Comparison of ENCODE assay signal across 17 cellular contexts in the genomic region with DNA sequence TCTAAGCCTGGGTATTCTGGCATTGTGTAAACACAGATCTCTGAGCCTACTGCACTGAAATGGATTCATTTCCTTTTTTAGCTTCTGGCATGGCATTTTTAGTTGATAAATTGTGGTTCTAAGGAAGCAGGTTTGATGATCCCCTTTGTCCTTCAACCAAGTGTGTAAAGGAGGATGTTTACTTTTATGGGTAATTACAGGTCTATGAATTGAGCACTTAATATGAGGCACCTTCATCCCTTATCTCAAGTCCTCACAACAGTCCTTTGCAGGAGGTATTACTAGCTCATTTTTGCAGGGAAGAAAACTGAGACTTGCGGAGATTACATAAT. TPM values are rescaled to one million over a fixed set of nuclear protein-coding genes. Genes with fewer than 3 reads are reported as not detected.
A peak's percentile ranks its signal among the peaks of the same experiment; 100 is the strongest.
DNase-seq lines count a peak whose midpoint lies in the region; ATAC-seq and TF ChIP-seq lines count a peak whose summit lies in the region.
"Had no signal": no experiment of that assay in that cellular context is flagged by ENCODE, and none has a peak within 500 bp of the region (broad histone marks: within the 10 kb centered on the region; RNA-seq: fewer than 3 reads in every experiment).

No MANE protein-coding gene starts in this region.

- H3K4me1 Mint-ChIP-seq in dendritic cell treated with granulocyte-macrophage colony-stimulating factor and Interleukin-4, amounts not matched to agents 40 ng/mL and 50 ng/mL, for 4 days (ENCODE audit: low read depth), result peaks cover 18% of the 10 kb centered on the region
- H3K4me1 Mint-ChIP-seq: activated naive CD8-positive, alpha-beta T cell treated with anti-CD3 and anti-CD28 coated beads, Interleukin-2, amount 10 ng/mL, durations not matched to agents 7 days and 5 days; stimulated activated naive CD8-positive, alpha-beta T cell treated with anti-CD3 and anti-CD28 coated beads, Interleukin-15, amount 100 ng/mL, for 72 hours had no signal

- ATAC-seq in esophagus mucosa, result no peak
- no peak for ATAC-seq in GM19023 (IDR thresholded peaks at IDR 0.05; ENCODE audit: unreplicated experiment)
- ATAC-seq: stimulated activated naive CD8-positive, alpha-beta T cell treated with anti-CD3 and anti-CD28 coated beads, Interleukin-15, amount 100 ng/mL, for 72 hours had no signal

- intact Hi-C loops in dendritic cell treated with granulocyte-macrophage colony-stimulating factor and Interleukin-4, amounts not matched to agents 40 ng/mL and 50 ng/mL, for 4 days (cut with micrococcal nuclease), result no loop called here

- H3K27ac ChIP-seq in DOHH2 (ENCODE audit: low read depth, low read length) (no peak overlapping the region), osteoblast (ENCODE audit: low read depth, low read length) (peak overlapping the region; percentile 97)
- H3K27ac ChIP-seq: HL-60, KMS-11 had no signal

- no peaks in the 10 kb centered on the region for H3K9me2 ChIP-seq in DOHH2 (replicated peaks; ENCODE audit: control insufficient read depth, low read length)

- H2AFZ ChIP-seq in osteoblast (ENCODE audit: low read length), result peak overlapping the region; percentile 1

- H3K79me2 ChIP-seq in DOHH2 (ENCODE audit: control insufficient read depth, low read length), result no peaks in the 10 kb centered on the region
- H3K79me2 ChIP-seq in osteoblast (ENCODE audit: insufficient read depth, low read length), result no peaks in the 10 kb centered on the region

- H4K20me1 ChIP-seq in DOHH2 (ENCODE audit: control insufficient read depth, insufficient read depth, low read depth, low read length) (no peaks in the 10 kb centered on the region), osteoblast (ENCODE audit: insufficient read depth, low read length) (no peaks in the 10 kb centered on the region)

- H3K36me3 ChIP-seq in DOHH2 (ENCODE audit: control insufficient read depth, low read length) (no peaks in the 10 kb centered on the region), osteoblast (ENCODE audit: insufficient read depth, low read length) (no peaks in the 10 kb centered on the region)

- H3K9me3 Mint-ChIP-seq in dendritic cell treated with granulocyte-macrophage colony-stimulating factor and Interleukin-4, amounts not matched to agents 40 ng/mL and 50 ng/mL, for 4 days, result peaks cover 17% of the 10 kb centered on the region
- H3K9me3 Mint-ChIP-seq: endodermal cell had no signal

- H3K27me3 ChIP-seq in DOHH2 (ENCODE audit: control insufficient read depth, low read length) (no peaks in the 10 kb centered on the region), osteoblast (ENCODE audit: insufficient read depth, low read length) (no peaks in the 10 kb centered on the region)

- H3K9me3 ChIP-seq in DOHH2 (ENCODE audit: control insufficient read depth, insufficient read depth, low read length), result no peaks in the 10 kb centered on the region
- no peaks in the 10 kb centered on the region for H3K9me3 ChIP-seq in osteoblast (ENCODE audit: low read depth, low read length)

- H3K4me3 ChIP-seq in DOHH2 (ENCODE audit: low read length) (0 out of 2 replicates have a peak overlapping the region, but pooled peaks have one; percentile 28), osteoblast (ENCODE audit: insufficient read depth, low read length) (no peak overlapping the region)

- H3K4me2 ChIP-seq in DOHH2 (ENCODE audit: low read length) (peak overlapping the region; percentile 50), osteoblast (ENCODE audit: insufficient read depth, low read length) (peak overlapping the region; percentile 13)
- H3K4me2 ChIP-seq: KMS-11 had no signal

- H3K36me3 Mint-ChIP-seq in dendritic cell treated with granulocyte-macrophage colony-stimulating factor and Interleukin-4, amounts not matched to agents 40 ng/mL and 50 ng/mL, for 4 days (ENCODE audit: low read depth), result no peaks in the 10 kb centered on the region
- H3K36me3 Mint-ChIP-seq: activated naive CD8-positive, alpha-beta T cell treated with anti-CD3 and anti-CD28 coated beads, Interleukin-2, amount 10 ng/mL, durations not matched to agents 7 days and 5 days had no signal

- DNase-seq in NCI-H146 treated with DMSO at 0.1 percent for 48 hours (lab: John Stamatoyannopoulos, UW; ENCODE audit: unreplicated experiment), result peak; percentile 98
- DNase-seq in osteoblast (ENCODE audit: insufficient read length, low spot score, missing footprints), result peak; percentile 54
- no peak for DNase-seq in NCI-H1092 treated with DMSO at 0.1 percent for 48 hours (lab: John Stamatoyannopoulos, UW)
- DNase-seq in NCI-H345 (lab: John Stamatoyannopoulos, UW), result no peak
- DNase-seq: activated CD4-positive, alpha-beta T cell treated with anti-CD3 and anti-CD28 coated beads for 48 hours; activated naive CD8-positive, alpha-beta T cell treated with anti-CD3 and anti-CD28 coated beads, Interleukin-2, amount 10 ng/mL, durations not matched to agents 7 days and 5 days; central memory CD4-positive, alpha-beta T cell; endodermal cell; SIG-M5; small intestine; stimulated activated naive CD8-positive, alpha-beta T cell treated with anti-CD3 and anti-CD28 coated beads, Interleukin-15, amount 100 ng/mL, for 72 hours had no signal

- H3K27ac Mint-ChIP-seq in dendritic cell treated with granulocyte-macrophage colony-stimulating factor and Interleukin-4, amounts not matched to agents 40 ng/mL and 50 ng/mL, for 4 days, result peak overlapping the region; percentile 47
- H3K27ac Mint-ChIP-seq: activated naive CD8-positive, alpha-beta T cell treated with anti-CD3 and anti-CD28 coated beads, Interleukin-2, amount 10 ng/mL, durations not matched to agents 7 days and 5 days; endodermal cell; stimulated activated naive CD8-positive, alpha-beta T cell treated with anti-CD3 and anti-CD28 coated beads, Interleukin-15, amount 100 ng/mL, for 72 hours had no signal

- H3F3A ChIP-seq in DOHH2 (ENCODE audit: control insufficient read depth, insufficient read depth), result no peaks in the 10 kb centered on the region

- peaks cover 12% of the 10 kb centered on the region for H3K4me1 ChIP-seq in DOHH2 (ENCODE audit: control insufficient read depth, low read length)
- H3K4me1 ChIP-seq in osteoblast (ENCODE audit: insufficient read depth, low read length), result peaks cover 41% of the 10 kb centered on the region

- no peak overlapping the region for H3K4me3 Mint-ChIP-seq in dendritic cell treated with granulocyte-macrophage colony-stimulating factor and Interleukin-4, amounts not matched to agents 40 ng/mL and 50 ng/mL, for 4 days
- H3K4me3 Mint-ChIP-seq: activated naive CD8-positive, alpha-beta T cell treated with anti-CD3 and anti-CD28 coated beads, Interleukin-2, amount 10 ng/mL, durations not matched to agents 7 days and 5 days; endodermal cell; stimulated activated naive CD8-positive, alpha-beta T cell treated with anti-CD3 and anti-CD28 coated beads, Interleukin-15, amount 100 ng/mL, for 72 hours had no signal

- no peaks in the 10 kb centered on the region for H3K27me3 Mint-ChIP-seq in dendritic cell treated with granulocyte-macrophage colony-stimulating factor and Interleukin-4, amounts not matched to agents 40 ng/mL and 50 ng/mL, for 4 days
- H3K27me3 Mint-ChIP-seq: stimulated activated naive CD8-positive, alpha-beta T cell treated with anti-CD3 and anti-CD28 coated beads, Interleukin-15, amount 100 ng/mL, for 72 hours had no signal

- TF ChIP-seq CTCF in DOHH2 (IDR thresholded peaks at IDR 0.05; ENCODE audit: low read depth, low read length, poor library complexity, severe bottlenecking) (no peak), osteoblast (IDR thresholded peaks at IDR 0.05; ENCODE audit: extremely low read depth, low read depth, low read length) (no peak)

RNA-seq across cellular contexts. Expression of gene ZBTB38, which starts 30.8 kb away (rescaled TPM):
- total RNA-seq in osteoblast (181 and 196 TPM in 2 replicates), esophagus mucosa (18.4 TPM)

Comparison
In these comparisons a context has a peak if more than half of its experiments do, and no peak if none do; other contexts are left out.
1. DNase-seq: peak in NCI-H146 treated with DMSO at 0.1 percent for 48 hours (single experiment) and osteoblast (single experiment); none in NCI-H1092 treated with DMSO at 0.1 percent for 48 hours (single experiment) and NCI-H345 (single experiment).